In genomic region chr19:33208371-33208770, GRCh38 we compare ENCODE assay signal across 26 cellular contexts.
"Had no signal": no experiment of that assay in that cellular context is flagged by ENCODE, and none has a peak within 500 bp of the region (broad histone marks: within the 10 kb centered on the region; RNA-seq: fewer than 3 reads in every experiment).

No MANE protein-coding gene starts in this region.

- H3K27me3 ChIP-seq: colonic mucosa, dorsolateral prefrontal cortex, hepatocyte, neural progenitor cell, tibial nerve, uterus had no signal

- H2AFZ ChIP-seq: hepatocyte, neural progenitor cell had no signal

- ATAC-seq: activated T-cell treated with anti-CD3 and anti-CD28 coated beads, Interleukin-2, amount 50 U/mL, for 72 hours; effector memory CD8-positive, alpha-beta T cell; esophagus mucosa; naive thymus-derived CD8-positive, alpha-beta T cell had no signal

- H3K9ac ChIP-seq: neural progenitor cell had no signal

- DNase-seq: activated CD4-positive, alpha-beta memory T cell treated with anti-CD3 and anti-CD28 coated beads for 36 hours; activated CD4-positive, alpha-beta T cell treated with anti-CD3 and anti-CD28 coated beads for 4 hours; activated CD4-positive, CD25-positive, alpha-beta regulatory T cell; activated effector memory CD4-positive, alpha-beta T cell treated with Interleukin-2 at 50 U/mL for 16 hours; activated naive CD4-positive, alpha-beta T cell treated with anti-CD3 and anti-CD28 coated beads for 36 hours; activated naive CD8-positive, alpha-beta T cell treated with anti-CD3 and anti-CD28 coated beads, Interleukin-2, amount 10 ng/mL, durations not matched to agents 7 days and 5 days; activated T-cell treated with anti-CD3 and anti-CD28 coated beads, Interleukin-2, amount 50 U/mL, for 72 hours; amniotic stem cell; colonic mucosa; dorsolateral prefrontal cortex; effector memory CD8-positive, alpha-beta T cell; foreskin melanocyte; immature natural killer cell; kidney glomerular epithelial cell; left ventricle myocardium inferior; naive thymus-derived CD8-positive, alpha-beta T cell; stimulated activated CD4-positive, alpha-beta T cell treated with anti-CD3 and anti-CD28 coated beads, Interleukin-12 subunit alpha, Interleukin-12 subunit beta, amount 100 ng/mL, for 4 hours; stimulated activated CD4-positive, alpha-beta T cell treated with anti-CD3 and anti-CD28 coated beads, Interleukin-4, amount 100 ng/mL, for 4 hours; substantia nigra; T1000; uterus had no signal

- H3K79me2 ChIP-seq: hepatocyte had no signal

- H3K36me3 ChIP-seq: colonic mucosa, neural progenitor cell, uterus had no signal

- H3K9me3 ChIP-seq: colonic mucosa, left ventricle myocardium inferior, prostate gland, tibial nerve, uterus had no signal

- H3K4me3 ChIP-seq: colonic mucosa, dorsolateral prefrontal cortex, hepatocyte, left ventricle myocardium inferior, neural progenitor cell, prostate gland, tibial nerve, uterus had no signal

- H3K4me1 ChIP-seq: colonic mucosa, left ventricle myocardium inferior, neural progenitor cell, prostate gland, uterus had no signal

- H3K4me2 ChIP-seq: hepatocyte, neural progenitor cell had no signal
